ENCODE assay signal across 11 cellular contexts in the genomic region with DNA sequence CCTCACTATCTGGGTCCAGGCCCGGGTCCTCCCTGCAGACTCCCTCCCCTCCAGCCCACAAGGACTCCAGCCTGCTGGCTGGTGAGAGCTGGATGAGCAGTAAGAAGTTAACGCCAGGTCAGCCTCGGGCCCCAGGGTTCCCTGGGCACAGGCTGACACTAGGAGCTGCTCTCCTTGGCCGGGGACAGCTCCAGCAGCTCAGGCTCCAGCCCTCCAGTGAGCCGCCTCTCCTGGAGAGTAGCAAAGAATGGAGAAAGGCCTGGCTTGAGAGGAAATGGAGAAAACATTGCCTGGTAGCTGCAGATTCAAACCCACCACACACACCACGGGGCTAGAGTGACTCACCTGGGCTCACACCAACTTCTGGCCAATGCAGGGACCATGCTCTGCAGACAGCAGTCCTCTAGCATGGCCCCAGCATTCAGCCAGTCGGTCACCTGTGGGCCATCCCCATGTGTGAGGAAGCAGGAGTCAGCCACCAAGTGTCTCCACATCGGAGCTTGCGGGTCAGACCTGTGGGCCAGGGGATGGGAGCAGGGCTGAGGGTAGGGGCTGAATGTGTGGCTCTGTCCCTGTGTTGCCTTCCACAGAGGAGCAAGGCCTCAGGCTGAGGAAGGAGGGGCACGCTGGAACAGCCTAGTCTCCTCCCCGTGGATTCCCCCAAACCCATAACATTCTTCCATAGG. TPM values are rescaled to one million over a fixed set of nuclear protein-coding genes. Genes with fewer than 3 reads are reported as not detected.
DNase-seq lines count a peak whose midpoint lies in the region; ATAC-seq and TF ChIP-seq lines count a peak whose summit lies in the region.
"Had no signal": no experiment of that assay in that cellular context is flagged by ENCODE, and none has a peak within 500 bp of the region (broad histone marks: within the 10 kb centered on the region; RNA-seq: fewer than 3 reads in every experiment).

No MANE protein-coding gene starts in this region.

- H3K27ac ChIP-seq in CD4-positive, alpha-beta memory T cell (ENCODE audit: low read depth, low read length) = peak overlapping the region; percentile 14

- POLR2A ChIA-PET in CD4-positive, alpha-beta memory T cell (lab: Charles Lee; ENCODE audit: partially characterized antibody) = interaction anchor here (0.9 to 12.1 kb wide), 6 partner anchors 8 to 138 kb away, joined by 3 to 307 read pairs (median 4); partner anchors contain the start of genes AGFG2, FBXO24, LRCH4 and POP7

- intact Hi-C loops in CD4-positive, alpha-beta memory T cell (cut with micrococcal nuclease) = no loop called here

- no peaks in the 10 kb centered on the region for H3K9me3 ChIP-seq in CD4-positive, alpha-beta memory T cell (ENCODE audit: control insufficient read depth in 1 of 2, low read length in 2 of 2)

- no peak for TF ChIP-seq CTCF in nephron progenitor cell (IDR thresholded peaks at IDR 0.05)

- H3K4me3 Mint-ChIP-seq in CD4-positive, alpha-beta memory T cell = peak overlapping the region in 1 of 8 donors; percentile 9
- peak overlapping the region; percentile 14 for H3K4me3 Mint-ChIP-seq in nephron progenitor cell

- H3K36me3 ChIP-seq in CD4-positive, alpha-beta memory T cell (ENCODE audit: insufficient read depth, low read length) = peaks cover 18% of the 10 kb centered on the region

- no peaks in the 10 kb centered on the region for H3K27me3 ChIP-seq in CD4-positive, alpha-beta memory T cell (ENCODE audit: insufficient read depth, low read length)

- no peak overlapping the region for H3K4me3 ChIP-seq in CD4-positive, alpha-beta memory T cell (ENCODE audit: low read length in 2 of 2)

- peaks cover 8 to 27% of the 10 kb centered on the region in 2 donors for H3K36me3 Mint-ChIP-seq in CD4-positive, alpha-beta memory T cell
- H3K36me3 Mint-ChIP-seq in nephron progenitor cell (ENCODE audit: low read depth) = no peaks in the 10 kb centered on the region

- CTCF ChIA-PET in CD4-positive, alpha-beta memory T cell (lab: Charles Lee; ENCODE audit: partially characterized antibody) = interaction anchor here (0.8 to 13.2 kb wide), 9 partner anchors 8 to 157 kb away, joined by 3 to 266 read pairs (median 6); partner anchors contain the start of genes AGFG2, FBXO24, GIGYF1 and LRCH4

- H3K27ac Mint-ChIP-seq in CD4-positive, alpha-beta memory T cell = peak overlapping the region in 5 of 7 donors; percentile 13 to 83 (median 62)
- H3K27ac Mint-ChIP-seq in nephron progenitor cell = peak overlapping the region; percentile 37

- H3K4me1 ChIP-seq in CD4-positive, alpha-beta memory T cell (ENCODE audit: insufficient read depth, low read length) = peaks cover 43% of the 10 kb centered on the region

- H3K27me3 Mint-ChIP-seq in CD4-positive, alpha-beta memory T cell = no peaks in the 10 kb centered on the region
- H3K27me3 Mint-ChIP-seq in nephron progenitor cell (ENCODE audit: low read depth, poor library complexity) = peaks cover 7% of the 10 kb centered on the region

- peaks cover 0 to 2% (median 0%) of the 10 kb centered on the region in 8 donors for H3K9me3 Mint-ChIP-seq in CD4-positive, alpha-beta memory T cell
- H3K9me3 Mint-ChIP-seq in nephron progenitor cell = no peaks in the 10 kb centered on the region

- ATAC-seq in HG03175 (IDR thresholded peaks at IDR 0.05; ENCODE audit: unreplicated experiment) = peak; percentile 9
- ATAC-seq in GM18861 (IDR thresholded peaks at IDR 0.05; ENCODE audit: unreplicated experiment) = no peak
- ATAC-seq: right cardiac atrium had no signal

- H3K4me1 Mint-ChIP-seq in CD4-positive, alpha-beta memory T cell = peaks cover 20 to 57% (median 32%) of the 10 kb centered on the region in 4 donors
- peaks cover 74% of the 10 kb centered on the region for H3K4me1 Mint-ChIP-seq in nephron progenitor cell

- DNase-seq in CD4-positive, alpha-beta memory T cell = no peak
- DNase-seq in astrocyte of the hippocampus (ENCODE audit: low read depth, low spot score) (peak; percentile 40), nephron progenitor cell (no peak), iPS-NIHi11 (ENCODE audit: low spot score) (no peak)
- DNase-seq in stimulated activated CD4-positive, alpha-beta T cell treated with anti-CD3 and anti-CD28 coated beads, Interleukin-4, amount 100 ng/mL, for 1 hour = no peak
- DNase-seq: activated CD4-positive, CD25-positive, alpha-beta regulatory T cell treated with anti-CD3 and anti-CD28 coated beads, Interleukin-2, amount 50 U/mL, for 72 hours; NCI-H1436; SHP77 had no signal

RNA-seq across cellular contexts. Expression of gene SAP25, which starts 6.5 kb away (rescaled TPM):
- 100 to 1,000 TPM; 119 to 126 TPM for total RNA-seq in CD4-positive, alpha-beta memory T cell
- under 1 TPM in 1 of 2 donors, not detected in 1; 0.72 TPM for polyA plus RNA-seq in CD4-positive, alpha-beta memory T cell

RNA-seq across cellular contexts. Expression of gene LRCH4, which starts 18.7 kb away (rescaled TPM):
- 100 to 1,000 TPM; 392 to 412 TPM for total RNA-seq in CD4-positive, alpha-beta memory T cell
- polyA plus RNA-seq in CD4-positive, alpha-beta memory T cell = 100 to 1,000 TPM; 119 to 167 TPM

RNA-seq across cellular contexts. Expression of gene FBXO24, which starts 18.9 kb away (rescaled TPM):
- 1 to 10 TPM; 1.6 to 2.1 TPM for total RNA-seq in CD4-positive, alpha-beta memory T cell
- under 1 TPM; 0.36 to 0.77 TPM for polyA plus RNA-seq in CD4-positive, alpha-beta memory T cell

RNA-seq across cellular contexts. Expression of gene AGFG2, which starts 28.2 kb away (rescaled TPM):
- total RNA-seq in CD4-positive, alpha-beta memory T cell = 10 to 100 TPM; 56.6 to 58.3 TPM
- 10 to 100 TPM; 19.7 to 35.6 TPM for polyA plus RNA-seq in CD4-positive, alpha-beta memory T cell

RNA-seq across cellular contexts. Expression of gene PCOLCE, which starts 35.0 kb away (rescaled TPM):
- 10 to 100 TPM in 1 of 2 experiments, 1 to 10 TPM in 1; 7.2 to 10.6 TPM for total RNA-seq in CD4-positive, alpha-beta memory T cell
- polyA plus RNA-seq in CD4-positive, alpha-beta memory T cell = 1 to 10 TPM; 1.3 to 1.6 TPM
